In genomic region chr9:79673614-79674013, GRCh38 we compare ENCODE assay signal across 13 cellular contexts.
DNase-seq lines count a peak whose midpoint lies in the region; ATAC-seq and TF ChIP-seq lines count a peak whose summit lies in the region.
"Had no signal": no experiment of that assay in that cellular context is flagged by ENCODE, and none has a peak within 500 bp of the region (broad histone marks: within the 10 kb centered on the region; RNA-seq: fewer than 3 reads in every experiment).

No MANE protein-coding gene starts in this region.

- peaks cover 3% of the 10 kb centered on the region for H3K9me3 Mint-ChIP-seq in activated CD4-positive, alpha-beta T cell treated with anti-CD3 and anti-CD28 coated beads, Interleukin-2, amount 10 ng/mL, durations not matched to agents 7 days and 5 days

- H3K36me3 ChIP-seq in GM06990 (ENCODE audit: control insufficient read depth, insufficient read depth, low read length) (no peaks in the 10 kb centered on the region), OCI-LY1 (ENCODE audit: insufficient read depth, low read length) (no peaks in the 10 kb centered on the region)
- H3K36me3 ChIP-seq: cardiac muscle cell had no signal

- H3K79me2 ChIP-seq in OCI-LY1 (ENCODE audit: insufficient read depth, low read length) = no peaks in the 10 kb centered on the region

- CTCF ChIA-PET in activated CD4-positive, alpha-beta T cell treated with anti-CD3 and anti-CD28 coated beads, Interleukin-2, amount 10 ng/mL, durations not matched to agents 7 days and 5 days (lab: Charles Lee) = no interaction called here

- H3K27me3 Mint-ChIP-seq in activated CD4-positive, alpha-beta T cell treated with anti-CD3 and anti-CD28 coated beads, Interleukin-2, amount 10 ng/mL, durations not matched to agents 7 days and 5 days = no peaks in the 10 kb centered on the region

- POLR2A ChIA-PET in activated CD4-positive, alpha-beta T cell treated with anti-CD3 and anti-CD28 coated beads, Interleukin-2, amount 10 ng/mL, durations not matched to agents 7 days and 5 days (lab: Charles Lee) = no interaction called here

- H3K9ac ChIP-seq in OCI-LY1 (ENCODE audit: low read length) = no peak overlapping the region

- no peaks in the 10 kb centered on the region for H3K9me3 ChIP-seq in OCI-LY1 (ENCODE audit: low read length)

- H3K4me1 Mint-ChIP-seq in activated CD4-positive, alpha-beta T cell treated with anti-CD3 and anti-CD28 coated beads, Interleukin-2, amount 10 ng/mL, durations not matched to agents 7 days and 5 days = peaks cover 16% of the 10 kb centered on the region

- H4K20me1 ChIP-seq in OCI-LY1 (ENCODE audit: insufficient read depth, low read length) = no peaks in the 10 kb centered on the region

- H3K27me3 ChIP-seq in GM06990 (replicated peaks; ENCODE audit: control insufficient read depth, insufficient read depth, low read length) = no peaks in the 10 kb centered on the region
- H3K27me3 ChIP-seq in OCI-LY1 (ENCODE audit: insufficient read depth, low read length) = no peaks in the 10 kb centered on the region
- H3K27me3 ChIP-seq: cardiac muscle cell had no signal

- TF ChIP-seq CTCF in GM06990 (IDR thresholded peaks at IDR 0.05; ENCODE audit: insufficient read depth, low read length, poor library complexity, severe bottlenecking) = no peak
- no peak for TF ChIP-seq CTCF in OCI-LY1 (IDR thresholded peaks at IDR 0.05; ENCODE audit: low read length)

- no peaks in the 10 kb centered on the region for H3F3A ChIP-seq in OCI-LY1 (ENCODE audit: insufficient read depth, low read length)

- no peak overlapping the region for H3K4me3 Mint-ChIP-seq in activated CD4-positive, alpha-beta T cell treated with anti-CD3 and anti-CD28 coated beads, Interleukin-2, amount 10 ng/mL, durations not matched to agents 7 days and 5 days

- H3K4me3 ChIP-seq in GM06990 (replicated peaks; ENCODE audit: low read depth, low read length) = no peak overlapping the region
- H3K4me3 ChIP-seq in OCI-LY1 (ENCODE audit: low read depth, low read length, poor library complexity, severe bottlenecking) = no peak overlapping the region
- H3K4me3 ChIP-seq: cardiac muscle cell had no signal

- H3K9me2 ChIP-seq in OCI-LY1 (ENCODE audit: low read depth, low read length) = no peaks in the 10 kb centered on the region

- no peak overlapping the region for H3K27ac Mint-ChIP-seq in activated CD4-positive, alpha-beta T cell treated with anti-CD3 and anti-CD28 coated beads, Interleukin-2, amount 10 ng/mL, durations not matched to agents 7 days and 5 days

- H2AFZ ChIP-seq in OCI-LY1 (ENCODE audit: low read length) = no peak overlapping the region

- no peak overlapping the region for H3K4me2 ChIP-seq in OCI-LY1 (ENCODE audit: low read length)

- ATAC-seq in GM19463 (IDR thresholded peaks at IDR 0.05; ENCODE audit: unreplicated experiment) (peak; percentile 85), HG02885 (IDR thresholded peaks at IDR 0.05; ENCODE audit: poor library complexity, unreplicated experiment) (peak; percentile 85)
- ATAC-seq: left colon had no signal

- peak; percentile 8 for DNase-seq in GM06990 (ENCODE audit: extremely low read depth, insufficient read length)
- DNase-seq in iPS-NIHi11 (ENCODE audit: low spot score) = no peak
- DNase-seq in COLO668 (lab: John Stamatoyannopoulos, UW; ENCODE audit: unreplicated experiment) = no peak
- no peak for DNase-seq in activated CD4-positive, alpha-beta T cell treated with anti-CD3 and anti-CD28 coated beads, Interleukin-2, amount 10 ng/mL, durations not matched to agents 7 days and 5 days
- no peak for DNase-seq in midbrain (lab: John Stamatoyannopoulos, UW)
- DNase-seq: activated T-cell treated with anti-CD3 and anti-CD28 coated beads, Interleukin-2, amount 50 U/mL, for 48 hours; IMR-90; left colon; stimulated activated CD4-positive, alpha-beta T cell treated with anti-CD3 and anti-CD28 coated beads, Interleukin-4, amount 100 ng/mL, for 1 hour had no signal

- peaks cover 16% of the 10 kb centered on the region for H3K36me3 Mint-ChIP-seq in activated CD4-positive, alpha-beta T cell treated with anti-CD3 and anti-CD28 coated beads, Interleukin-2, amount 10 ng/mL, durations not matched to agents 7 days and 5 days (ENCODE audit: low read depth)

- peaks cover 26% of the 10 kb centered on the region for H3K4me1 ChIP-seq in OCI-LY1 (ENCODE audit: insufficient read depth, low read length, severe bottlenecking)

- H3K27ac ChIP-seq in OCI-LY1 (ENCODE audit: low read depth, low read length, poor library complexity, severe bottlenecking) = peak overlapping the region; percentile 73
- H3K27ac ChIP-seq: cardiac muscle cell had no signal
